24 cellular contexts compared by ENCODE assay signal in the genomic region with DNA sequence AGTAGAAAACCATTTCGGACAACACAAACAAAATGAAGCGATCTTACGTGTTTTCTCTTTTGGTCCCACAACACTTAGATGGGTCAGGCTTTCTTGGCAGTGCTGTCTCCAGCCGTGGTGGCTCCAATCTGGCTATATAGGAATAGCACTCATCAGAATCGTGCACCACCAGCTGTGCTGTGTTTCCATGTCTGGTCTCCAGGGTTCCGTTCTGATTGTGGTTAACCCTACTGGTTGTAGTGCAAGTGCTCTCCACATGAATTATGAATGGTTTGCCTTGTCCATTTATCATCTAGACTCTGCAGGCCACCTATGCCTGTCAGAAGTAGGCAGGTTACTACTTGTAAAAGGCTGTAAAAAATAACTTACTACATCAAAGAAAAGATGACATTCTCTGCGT.
A peak's percentile ranks its signal among the peaks of the same experiment; 100 is the strongest.
DNase-seq lines count a peak whose midpoint lies in the region; ATAC-seq and TF ChIP-seq lines count a peak whose summit lies in the region.
"Had no signal": no experiment of that assay in that cellular context is flagged by ENCODE, and none has a peak within 500 bp of the region (broad histone marks: within the 10 kb centered on the region; RNA-seq: fewer than 3 reads in every experiment).

No MANE protein-coding gene starts in this region.

- peaks cover 10% of the 10 kb centered on the region; the same call in 1 of the 2 replicates for H3K4me1 ChIP-seq in BE2C
- H3K4me1 ChIP-seq: BLaER1 had no signal

- ATAC-seq in left ventricle myocardium superior, result peak; percentile 45
- ATAC-seq: GM12878, GM23338, K562, PC-3 had no signal

- TF ChIP-seq CTCF in BE2C (IDR thresholded peaks at IDR 0.05; ENCODE audit: low read depth, low read length), result no peak

- H3K9me3 ChIP-seq in BE2C, result no peaks in the 10 kb centered on the region
- H3K9me3 ChIP-seq: BLaER1 had no signal

- no peak overlapping the region for H3K4me3 ChIP-seq in BE2C (ENCODE audit: low read depth, low read length)
- H3K4me3 ChIP-seq: BLaER1, GM12878, GM23338, K562 had no signal

- no peaks in the 10 kb centered on the region; the same call in 1 of the 2 replicates for H3K27me3 ChIP-seq in BE2C
- H3K27me3 ChIP-seq: BLaER1 had no signal

- H3K36me3 ChIP-seq in BE2C, result no peaks in the 10 kb centered on the region
- H3K36me3 ChIP-seq: BLaER1 had no signal

- DNase-seq in NCI-H1417 (lab: John Stamatoyannopoulos, UW) (peak in 2 of 3 experiments; percentile 36 to 58), NCI-H1417 treated with DMSO at 0.1 percent for 48 hours (lab: John Stamatoyannopoulos, UW) (no peak), BE2C (peak; percentile 16), NCI-H187 treated with DMSO at 0.1 percent for 48 hours (lab: John Stamatoyannopoulos, UW) (peak; percentile 51), left ventricle myocardium superior (no peak)
- no peak for DNase-seq in stimulated activated naive CD4-positive, alpha-beta T cell (lab: John Stamatoyannopoulos, UW)
- no peak for DNase-seq in activated CD4-positive, alpha-beta T cell treated with anti-CD3 and anti-CD28 coated beads for 1 hour
- DNase-seq in activated naive CD4-positive, alpha-beta T cell (lab: John Stamatoyannopoulos, UW), result no peak
- DNase-seq: 8988T; CD4-positive, CD25-positive, alpha-beta regulatory T cell; DMS53; H9; HFFc6; Kasumi-1; NCI-H1105 treated with DMSO at 0.1 percent for 48 hours; NCI-H1930; NCI-H526; NK-92 treated with Interleukin-12 subunit alpha and Interleukin-12 subunit beta, amount 100 ng/mL, for 24 hours; PC-3; SHP77 had no signal

- intact Hi-C loops in left ventricle myocardium superior (cut with micrococcal nuclease), result no loop called here

Comparison
In these comparisons a context has a peak if more than half of its experiments do, and no peak if none do; other contexts are left out.
1. DNase-seq: peak in NCI-H1417 (2 of 3), BE2C (single experiment) and NCI-H187 treated with DMSO at 0.1 percent for 48 hours (single experiment); none in NCI-H1417 treated with DMSO at 0.1 percent for 48 hours (single experiment), left ventricle myocardium superior (single experiment), stimulated activated naive CD4-positive, alpha-beta T cell (0 of 6), activated CD4-positive, alpha-beta T cell treated with anti-CD3 and anti-CD28 coated beads for 1 hour (single experiment) and activated naive CD4-positive, alpha-beta T cell (0 of 4).